ENCODE assay signal across 8 cellular contexts in the genomic region with DNA sequence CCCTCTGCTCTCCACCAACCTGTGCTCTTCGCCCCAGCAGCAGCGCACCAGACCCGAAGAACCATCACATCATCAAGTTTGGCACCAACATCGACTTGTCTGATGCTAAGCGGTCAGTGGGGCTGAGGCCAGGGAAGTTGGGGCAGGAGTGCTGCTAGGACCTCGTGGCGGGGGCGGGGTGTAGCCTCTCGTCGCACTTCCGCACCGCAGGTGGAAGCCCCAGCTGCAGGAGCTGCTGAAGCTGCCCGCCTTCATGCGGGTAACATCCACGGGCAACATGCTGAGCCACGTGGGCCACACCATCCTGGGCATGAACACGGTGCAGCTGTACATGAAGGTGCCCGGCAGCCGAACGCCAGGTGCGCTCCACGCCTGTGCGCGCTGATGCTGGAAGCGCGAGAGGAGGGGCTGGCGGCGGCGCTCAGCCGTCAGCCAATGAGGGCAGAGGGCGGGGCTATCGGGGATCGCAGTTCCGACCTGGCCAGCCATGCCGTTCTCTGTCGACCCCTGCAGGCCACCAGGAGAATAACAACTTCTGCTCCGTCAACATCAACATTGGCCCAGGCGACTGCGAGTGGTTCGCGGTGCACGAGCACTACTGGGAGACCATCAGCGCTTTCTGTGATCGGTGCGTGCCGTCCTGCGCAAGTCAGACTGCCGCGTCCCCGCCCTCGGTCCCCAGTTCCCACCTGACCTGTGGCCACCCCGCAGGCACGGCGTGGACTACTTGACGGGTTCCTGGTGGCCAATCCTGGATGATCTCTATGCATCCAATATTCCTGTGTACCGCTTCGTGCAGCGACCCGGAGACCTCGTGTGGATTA. TPM values are rescaled to one million over a fixed set of nuclear protein-coding genes. Genes with fewer than 3 reads are reported as not detected.
A peak's percentile ranks its signal among the peaks of the same experiment; 100 is the strongest.
DNase-seq lines count a peak whose midpoint lies in the region; ATAC-seq and TF ChIP-seq lines count a peak whose summit lies in the region.

No MANE protein-coding gene starts in this region.

- peaks cover 2 to 45% (median 32%) of the 10 kb centered on the region in 3 experiments; a peak in 5 of 7 replicates for H3K36me3 Mint-ChIP-seq in H9 (ENCODE audit: insufficient read depth in 1 of 3, low read depth in 3 of 3)
- H3K36me3 Mint-ChIP-seq in activated naive CD8-positive, alpha-beta T cell treated with anti-CD3 and anti-CD28 coated beads, Interleukin-2, amount 10 ng/mL, durations not matched to agents 7 days and 5 days, result peaks cover 2% of the 10 kb centered on the region
- peaks cover 10% of the 10 kb centered on the region for H3K36me3 Mint-ChIP-seq in type B pancreatic cell

- no peak overlapping the region for H4K91ac ChIP-seq in H9 (ENCODE audit: insufficient read length, low read depth, low read length)

- H3K36me3 ChIP-seq in MG63, result peaks cover 65% of the 10 kb centered on the region
- no peaks in the 10 kb centered on the region for H3K36me3 ChIP-seq in SU-DHL-6 (ENCODE audit: low read length)

- no peak overlapping the region for H3K56ac ChIP-seq in H9 (ENCODE audit: insufficient read length, low read depth, low read length)

- H3K27me3 Mint-ChIP-seq in H9 (ENCODE audit: low read depth), result peaks cover 18% of the 10 kb centered on the region
- no peaks in the 10 kb centered on the region for H3K27me3 Mint-ChIP-seq in activated naive CD8-positive, alpha-beta T cell treated with anti-CD3 and anti-CD28 coated beads, Interleukin-2, amount 10 ng/mL, durations not matched to agents 7 days and 5 days
- H3K27me3 Mint-ChIP-seq in type B pancreatic cell, result no peaks in the 10 kb centered on the region

- no peaks in the 10 kb centered on the region for H3K9me2 ChIP-seq in SU-DHL-6 (replicated peaks; ENCODE audit: insufficient read depth, low read length)

- peak overlapping the region in 1 of 3 experiments; percentile 68; a peak in 3 of 7 replicates for H3K27ac Mint-ChIP-seq in H9
- H3K27ac Mint-ChIP-seq in activated naive CD8-positive, alpha-beta T cell treated with anti-CD3 and anti-CD28 coated beads, Interleukin-2, amount 10 ng/mL, durations not matched to agents 7 days and 5 days, result peak overlapping the region; percentile 45
- no peak overlapping the region for H3K27ac Mint-ChIP-seq in type B pancreatic cell

- peaks cover 10% of the 10 kb centered on the region for H3F3A ChIP-seq in SU-DHL-6 (ENCODE audit: insufficient read depth)

- TF ChIP-seq CTCF in GM10266 (IDR thresholded peaks at IDR 0.05; ENCODE audit: control insufficient read depth, insufficient read depth, low read depth, missing control alignments) (peak; percentile 96), H9 (conservative IDR thresholded peaks at IDR 0.05) (peak; percentile 96), SU-DHL-6 (IDR thresholded peaks at IDR 0.05; ENCODE audit: insufficient read depth, low read length, poor library complexity, severe bottlenecking) (peak; percentile 59), type B pancreatic cell (conservative IDR thresholded peaks at IDR 0.05) (peak; percentile 95)

- POLR2A ChIA-PET in activated naive CD8-positive, alpha-beta T cell treated with anti-CD3 and anti-CD28 coated beads, Interleukin-2, amount 10 ng/mL, durations not matched to agents 7 days and 5 days (lab: Charles Lee), result interaction anchor here (0.6 to 2.1 kb wide), 6 partner anchors 9 to 49 kb away, joined by 3 to 11 read pairs (median 6); a partner anchor contains a TSS

- H2AK5ac ChIP-seq in H9 (ENCODE audit: insufficient read length, low read length), result no peak overlapping the region

- H2BK5ac ChIP-seq in H9 (ENCODE audit: insufficient read length, low read length), result no peak overlapping the region

- H3K27ac ChIP-seq in H9 (ENCODE audit: insufficient read length, low read depth, low read length), result no peak overlapping the region
- peak overlapping the region; percentile 65 for H3K27ac ChIP-seq in SU-DHL-6 (ENCODE audit: low read depth, low read length)

- no peak overlapping the region for H3T11ph ChIP-seq in H9 (ENCODE audit: low read length)

- H4K8ac ChIP-seq in H9 (replicated peaks; ENCODE audit: insufficient read length, low read depth, low read length), result no peak overlapping the region

- intact Hi-C loops in Right ventricle myocardium superior (cut with DNase I), result no loop called here

- peak; percentile 92 for ATAC-seq in activated naive CD8-positive, alpha-beta T cell treated with anti-CD3 and anti-CD28 coated beads, Interleukin-2, amount 10 ng/mL, durations not matched to agents 7 days and 5 days (ENCODE audit: low read depth)
- peak; percentile 79 for ATAC-seq in Right ventricle myocardium superior (ENCODE audit: poor library complexity)

- H3K9me3 Mint-ChIP-seq in H9 (0 out of 5 replicates have a peak, but pooled peaks cover 0 to 3% of the 10 kb centered on the region in 2 experiments), type B pancreatic cell (no peaks in the 10 kb centered on the region)
- no peaks in the 10 kb centered on the region for H3K9me3 Mint-ChIP-seq in activated naive CD8-positive, alpha-beta T cell treated with anti-CD3 and anti-CD28 coated beads, Interleukin-2, amount 10 ng/mL, durations not matched to agents 7 days and 5 days

- no peaks in the 10 kb centered on the region for H3K79me1 ChIP-seq in H9 (ENCODE audit: insufficient read depth, low read depth, low read length, poor library complexity, severe bottlenecking)

- H2AFZ ChIP-seq in H9 (ENCODE audit: low read length) (no peak overlapping the region), SU-DHL-6 (ENCODE audit: low read depth, low read length, severe bottlenecking) (no peak overlapping the region)

- H3K23ac ChIP-seq in H9 (ENCODE audit: insufficient read length, low read depth, low read length), result no peak overlapping the region

- no peak overlapping the region for H2BK12ac ChIP-seq in H9 (ENCODE audit: insufficient read length, low read depth, low read length)

- H3K4me3 Mint-ChIP-seq in H9 (peak overlapping the region; percentile 72 to 84), type B pancreatic cell (peak overlapping the region; percentile 41)
- peak overlapping the region; percentile 81 for H3K4me3 Mint-ChIP-seq in activated naive CD8-positive, alpha-beta T cell treated with anti-CD3 and anti-CD28 coated beads, Interleukin-2, amount 10 ng/mL, durations not matched to agents 7 days and 5 days

- peak; percentile 95 for DNase-seq in GM10266 (ENCODE audit: extremely low spot score)
- DNase-seq in H9, result peak; percentile 98
- DNase-seq in MG63, result peak; percentile 41
- DNase-seq in activated naive CD8-positive, alpha-beta T cell treated with anti-CD3 and anti-CD28 coated beads, Interleukin-2, amount 10 ng/mL, durations not matched to agents 7 days and 5 days, result peak; percentile 96
- DNase-seq in Right ventricle myocardium superior, result peak; percentile 92
- peak; percentile 78 for DNase-seq in pons (ENCODE audit: low spot score)
- peak; percentile 94 for DNase-seq in type B pancreatic cell (ENCODE audit: extremely low spot score, unreplicated experiment)

- no peak overlapping the region for H4K5ac ChIP-seq in H9 (ENCODE audit: insufficient read length, low read depth, low read length)

- no peaks in the 10 kb centered on the region; the same call in 1 of the 2 replicates for H3K4me1 ChIP-seq in H9 (ENCODE audit: insufficient read depth, low read length)

- H3K27me3 ChIP-seq in H9 (ENCODE audit: insufficient read depth, low read length) (peaks cover 30% of the 10 kb centered on the region; the same call in 1 of the 2 replicates), MG63 (no peaks in the 10 kb centered on the region), SU-DHL-6 (ENCODE audit: low read length) (no peaks in the 10 kb centered on the region)

- H4K20me1 ChIP-seq in H9 (ENCODE audit: control insufficient read depth, insufficient read depth, insufficient read length) (no peaks in the 10 kb centered on the region), SU-DHL-6 (ENCODE audit: low read depth, low read length) (no peaks in the 10 kb centered on the region)

- H3K4me1 Mint-ChIP-seq in H9, result peaks cover 16 to 31% of the 10 kb centered on the region in 2 experiments
- H3K4me1 Mint-ChIP-seq in activated naive CD8-positive, alpha-beta T cell treated with anti-CD3 and anti-CD28 coated beads, Interleukin-2, amount 10 ng/mL, durations not matched to agents 7 days and 5 days, result peaks cover 18% of the 10 kb centered on the region
- H3K4me1 Mint-ChIP-seq in type B pancreatic cell (ENCODE audit: unreplicated experiment), result peaks cover 17% of the 10 kb centered on the region

- H3K79me2 ChIP-seq in H9 (ENCODE audit: insufficient read depth, low read length) (no peaks in the 10 kb centered on the region), SU-DHL-6 (ENCODE audit: insufficient read depth, low read length) (peaks cover 13% of the 10 kb centered on the region)

- H3K4me2 ChIP-seq in H9 (ENCODE audit: insufficient read depth, insufficient read length, low read length), result peak overlapping the region; percentile 74
- H3K4me2 ChIP-seq in SU-DHL-6 (ENCODE audit: low read depth, low read length, poor library complexity, severe bottlenecking), result peak overlapping the region; percentile 68

- WGBS in H9 (ENCODE audit: extremely low coverage, insufficient read length, low lambda C conversion rate), result no CpG with 5 or more reads among the region's 60 CpGs

- H3K4me3 ChIP-seq in MG63 (no peak overlapping the region), SU-DHL-6 (ENCODE audit: insufficient read depth, low read length, poor library complexity, severe bottlenecking) (peak overlapping the region; percentile 60)

- no peak overlapping the region for H2BK120ac ChIP-seq in H9 (ENCODE audit: low read depth, low read length, poor library complexity, severe bottlenecking)

- H3K4ac ChIP-seq in H9 (ENCODE audit: low read depth, low read length), result no peak overlapping the region

- peaks cover 22% of the 10 kb centered on the region for H3K23me2 ChIP-seq in H9 (ENCODE audit: insufficient read length, low read depth, low read length, poor library complexity, severe bottlenecking)

- no peak overlapping the region; the same call in 1 of the 2 replicates for H3K14ac ChIP-seq in H9 (ENCODE audit: insufficient read depth, low read length)

- H3K9ac ChIP-seq in H9 (ENCODE audit: extremely low read depth, insufficient read length, low read length) (no peak overlapping the region), SU-DHL-6 (ENCODE audit: low read length) (peak overlapping the region; percentile 61)

- H3K9me3 ChIP-seq in H9 (ENCODE audit: control insufficient read depth, low read depth, low read length), result no peaks in the 10 kb centered on the region
- no peaks in the 10 kb centered on the region; the same call in 1 of the 2 replicates for H3K9me3 ChIP-seq in MG63
- no peaks in the 10 kb centered on the region for H3K9me3 ChIP-seq in SU-DHL-6 (ENCODE audit: insufficient read depth, low read length)

- H2BK15ac ChIP-seq in H9 (ENCODE audit: low read depth, low read length), result no peak overlapping the region

- no peak overlapping the region for H3K18ac ChIP-seq in H9 (ENCODE audit: insufficient read length, low read depth, low read length)

- H2BK20ac ChIP-seq in H9 (ENCODE audit: low read depth, low read length, poor library complexity, severe bottlenecking), result no peak overlapping the region

RNA-seq across cellular contexts. Expression of a gene that starts 3.2 kb away (rescaled TPM):
- total RNA-seq in H9 (2021) (8.9 and 11.3 TPM in 2 replicates), Right ventricle myocardium superior (32.4 TPM), type B pancreatic cell (ENCODE audit: low replicate concordance) (4.5 and 10.2 TPM in 2 replicates)
- not detected in 2 replicates for total RNA-seq in MG63 (2014; rRNA removed; shearing (Covaris generic); ENCODE audit: low replicate concordance)
- 1 to 10 TPM; 2.9 to 3.7 TPM for total RNA-seq in activated naive CD8-positive, alpha-beta T cell treated with anti-CD3 and anti-CD28 coated beads, Interleukin-2, amount 10 ng/mL, durations not matched to agents 7 days and 5 days

RNA-seq across cellular contexts. Expression of a gene that starts 5.7 kb away (rescaled TPM):
- 40.0 and 50.2 TPM in 2 replicates for total RNA-seq in H9 (2021)
- total RNA-seq in MG63 (2014; rRNA removed; shearing (Covaris generic); ENCODE audit: low replicate concordance), result 74.9 and 264 TPM in 2 replicates
- total RNA-seq in activated naive CD8-positive, alpha-beta T cell treated with anti-CD3 and anti-CD28 coated beads, Interleukin-2, amount 10 ng/mL, durations not matched to agents 7 days and 5 days, result 10 to 100 TPM; 62.1 to 71.7 TPM
- total RNA-seq in Right ventricle myocardium superior, result 101 TPM
- total RNA-seq in type B pancreatic cell (ENCODE audit: low replicate concordance), result 43.6 and 64.9 TPM in 2 replicates

RNA-seq across cellular contexts. Expression of a gene that starts 6.2 kb away (rescaled TPM):
- total RNA-seq in H9 (2021) (17.1 and 18.0 TPM in 2 replicates), Right ventricle myocardium superior (24.2 TPM), type B pancreatic cell (ENCODE audit: low replicate concordance) (16.6 and 17.9 TPM in 2 replicates)
- 18.2 and 38.2 TPM in 2 replicates for total RNA-seq in MG63 (2014; rRNA removed; shearing (Covaris generic); ENCODE audit: low replicate concordance)
- total RNA-seq in activated naive CD8-positive, alpha-beta T cell treated with anti-CD3 and anti-CD28 coated beads, Interleukin-2, amount 10 ng/mL, durations not matched to agents 7 days and 5 days, result 1 to 10 TPM; 7.3 to 7.9 TPM

RNA-seq across cellular contexts. Expression of a gene that starts 17.6 kb away (rescaled TPM):
- total RNA-seq in H9 (2021) (26.7 and 28.9 TPM in 2 replicates), Right ventricle myocardium superior (27.9 TPM), type B pancreatic cell (ENCODE audit: low replicate concordance) (69.1 and 85.1 TPM in 2 replicates)
- total RNA-seq in MG63 (2014; rRNA removed; shearing (Covaris generic); ENCODE audit: low replicate concordance), result 0.07 and 0.20 TPM in 2 replicates
- 10 to 100 TPM; 43.4 to 50.9 TPM for total RNA-seq in activated naive CD8-positive, alpha-beta T cell treated with anti-CD3 and anti-CD28 coated beads, Interleukin-2, amount 10 ng/mL, durations not matched to agents 7 days and 5 days

RNA-seq across cellular contexts. Expression of a gene that starts 36.9 kb away (rescaled TPM):
- total RNA-seq in H9 (2021) (33.2 and 35.7 TPM in 2 replicates), Right ventricle myocardium superior (13.7 TPM), type B pancreatic cell (ENCODE audit: low replicate concordance) (170 and 172 TPM in 2 replicates)
- 49.6 and 51.1 TPM in 2 replicates for total RNA-seq in MG63 (2014; rRNA removed; shearing (Covaris generic); ENCODE audit: low replicate concordance)
- total RNA-seq in activated naive CD8-positive, alpha-beta T cell treated with anti-CD3 and anti-CD28 coated beads, Interleukin-2, amount 10 ng/mL, durations not matched to agents 7 days and 5 days, result 100 to 1,000 TPM; 194 to 199 TPM

Comparison
In these comparisons a context has a peak if more than half of its experiments do, and no peak if none do; other contexts are left out.
1. DNase-seq: peak in every context shown above with its lines; median percentile 98 in H9; 96 in activated naive CD8-positive, alpha-beta T cell treated with anti-CD3 and anti-CD28 coated beads, Interleukin-2, amount 10 ng/mL, durations not matched to agents 7 days and 5 days; 95 in GM10266; 94 in type B pancreatic cell; 92 in Right ventricle myocardium superior; 78 in pons; 41 in MG63.